In genomic region chr18:47175283-47175894, GRCh38 we compare ENCODE assay signal across 8 cellular contexts. TPM values are rescaled to one million over a fixed set of nuclear protein-coding genes. Genes with fewer than 3 reads are reported as not detected.
DNase-seq lines count a peak whose midpoint lies in the region; ATAC-seq, FAIRE-seq and TF ChIP-seq lines count a peak whose summit lies in the region.

No MANE protein-coding gene starts in this region.

- intact Hi-C loops in pancreas (cut with DNase I), result no loop called here

- H3K4me1 ChIP-seq in esophagus (ENCODE audit: control insufficient read depth in 2 of 2, insufficient read depth in 2 of 2, low read length in 1 of 2) (peaks cover 0 to 2% of the 10 kb centered on the region in 2 donors), pancreas (peaks cover 8 to 16% (median 13%) of the 10 kb centered on the region in 3 donors)

- H3K9me3 ChIP-seq in AG04450 (ENCODE audit: control insufficient read depth, insufficient read depth, low read length) (peaks cover 3% of the 10 kb centered on the region; the same call in 1 of the 2 replicates), esophagus (ENCODE audit: control insufficient read depth in 2 of 2, insufficient read depth in 1 of 2, low read depth in 1 of 2, low read length in 1 of 2) (no peaks in the 10 kb centered on the region), pancreas (no peaks in the 10 kb centered on the region)

- POLR2A ChIA-PET in AG04450 (lab: Yijun Ruan, JAX), result no interaction called here

- peak overlapping the region; percentile 90 for H3K27ac ChIP-seq in AG04450 (ENCODE audit: low read depth, low read length)
- peak overlapping the region in 1 of 2 donors; percentile 57 for H3K27ac ChIP-seq in esophagus (ENCODE audit: low read depth in 2 of 2, low read length in 1 of 2)
- H3K27ac ChIP-seq in pancreas, result peak overlapping the region in 3 of 4 donors; percentile 40 to 74 (median 70)

- peaks cover 2% of the 10 kb centered on the region for H3K27me3 ChIP-seq in AG04450 (ENCODE audit: control insufficient read depth, insufficient read depth, low read length)
- no peaks in the 10 kb centered on the region for H3K27me3 ChIP-seq in esophagus (ENCODE audit: control insufficient read depth in 1 of 2, insufficient read depth in 2 of 2, low read length in 2 of 2)
- H3K27me3 ChIP-seq in pancreas, result no peaks in the 10 kb centered on the region

- H3K4me3 ChIP-seq in AG04450 (ENCODE audit: low read depth, low read length) (peak overlapping the region; percentile 83), esophagus (ENCODE audit: low read depth in 1 of 2, low read length in 2 of 2) (peak overlapping the region; percentile 82 to 100), pancreas (peak overlapping the region; percentile 51 to 99 (median 88))

- WGBS in esophagus, 2 donors, result 3% methylated on average over 24 of the region's 24 CpGs
- 1% methylated on average over 24 of the region's 24 CpGs for whole genome bisulfite sequencing in pancreas, 2 donors

- DNase-seq in AG04450 (ENCODE audit: low read depth, low spot score) (no peak), NCI-H69 (lab: John Stamatoyannopoulos, UW) (peak; percentile 45), pancreas (peak in 1 of 6 donors; percentile 24), GOT3 (lab: John Stamatoyannopoulos, UW) (no peak)

- CTCF ChIA-PET in AG04450 (lab: Charles Lee), result interaction anchor here (1.4 kb wide), 1 partner anchor 30 kb away, joined by 3 read pairs; no protein-coding TSS in a partner anchor

- TF ChIP-seq CTCF in AG04450 (IDR thresholded peaks at IDR 0.05; ENCODE audit: low read depth, low read length) (no peak), pancreas (IDR thresholded peaks at IDR 0.05) (no peak)

- no peaks in the 10 kb centered on the region for H3K36me3 ChIP-seq in esophagus (ENCODE audit: control insufficient read depth in 2 of 2, insufficient read depth in 2 of 2, low read length in 1 of 2)
- no peaks in the 10 kb centered on the region for H3K36me3 ChIP-seq in pancreas

- FAIRE-seq in pancreas (lab: Jason Lieb, UNC), result no peak

- ATAC-seq in GM19463 (IDR thresholded peaks at IDR 0.05; ENCODE audit: unreplicated experiment), result peak; percentile 4
- ATAC-seq in pancreas, result peak; percentile 28 to 49 (median 40)
- ATAC-seq in GM18858 (IDR thresholded peaks at IDR 0.05; ENCODE audit: unreplicated experiment), result no peak
- no peak for ATAC-seq in GM18519 (IDR thresholded peaks at IDR 0.05; ENCODE audit: low FRiP score, unreplicated experiment)

RNA-seq across cellular contexts. Expression of gene IER3IP1, which starts 0.8 kb away (rescaled TPM):
- 18.6 and 28.6 TPM in 2 replicates for polyA plus RNA-seq in AG04450 (2011; rRNA removed)
- polyA minus RNA-seq in AG04450 (2011; rRNA and poly(A)+ RNA removed), result 7.3 and 13.8 TPM in 2 replicates
- polyA plus RNA-seq in esophagus, result 10 to 100 TPM in 1 of 2 donors, 1 to 10 TPM in 1; 8.8 to 10.6 TPM
- total RNA-seq in pancreas, result 1 to 10 TPM; 2.7 to 7.1 (median 5.0) TPM
- 10 to 100 TPM in 1 of 2 donors, 1 to 10 TPM in 1; 6.9 to 15.4 TPM for polyA plus RNA-seq in pancreas

RNA-seq across cellular contexts. Expression of gene HDHD2, which starts 25.1 kb away (rescaled TPM):
- polyA plus RNA-seq in AG04450 (2011; rRNA removed) (18.3 and 18.5 TPM in 2 replicates), esophagus (10 to 100 TPM; 13.1 to 13.9 TPM), pancreas (10 to 100 TPM; 12.7 to 27.0 TPM)
- polyA minus RNA-seq in AG04450 (2011; rRNA and poly(A)+ RNA removed), result 19.3 and 22.2 TPM in 2 replicates
- total RNA-seq in pancreas, result 10 to 100 TPM; 20.7 to 28.0 (median 22.0) TPM

Comparison
In these comparisons a context has a peak if more than half of its experiments do, and no peak if none do; other contexts are left out.
1. ATAC-seq: peak in GM19463 (single experiment) and pancreas (4 of 4); none in GM18858 (single experiment) and GM18519 (single experiment).
2. Peak in every context shown above with its lines, with median percentiles within 50 percentile points of each other: H3K4me3 ChIP-seq.